In the genomic region with DNA sequence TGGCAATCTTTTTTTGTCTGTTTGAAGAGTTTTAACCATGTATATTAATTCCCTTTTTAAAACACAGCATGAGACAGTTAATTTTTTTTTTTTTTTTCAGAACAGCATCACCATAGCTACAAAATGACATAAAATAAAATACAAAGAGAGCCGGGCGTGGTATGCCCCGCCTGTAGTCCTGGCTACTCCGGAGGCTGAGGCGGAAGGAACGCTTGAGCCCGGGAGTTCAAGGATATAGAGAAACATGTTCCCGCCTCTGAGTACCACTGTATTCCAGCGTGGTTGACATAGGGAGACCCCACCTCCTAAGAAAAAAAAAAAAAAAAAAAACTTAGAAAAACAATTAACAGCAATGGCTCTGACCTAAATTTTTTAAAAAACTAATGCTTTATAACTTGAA, we compare ENCODE assay signal across 24 cellular contexts. TPM values are rescaled to one million over a fixed set of nuclear protein-coding genes. Genes with fewer than 3 reads are reported as not detected.
DNase-seq lines count a peak whose midpoint lies in the region; ATAC-seq, FAIRE-seq and TF ChIP-seq lines count a peak whose summit lies in the region.
"Had no signal": no experiment of that assay in that cellular context is flagged by ENCODE, and none has a peak within 500 bp of the region (broad histone marks: within the 10 kb centered on the region; RNA-seq: fewer than 3 reads in every experiment).

No MANE protein-coding gene starts in this region.

- H4K20me1 ChIP-seq in HepG2 (ENCODE audit: insufficient read depth, low read length): no peaks in the 10 kb centered on the region

- no peaks in the 10 kb centered on the region for H3K79me2 ChIP-seq in HepG2 (ENCODE audit: insufficient read depth, low read length)

- no peaks in the 10 kb centered on the region for H3K27me3 ChIP-seq in right lobe of liver
- H3K27me3 ChIP-seq in HepG2 (ENCODE audit: control insufficient read depth in 1 of 2, insufficient read depth in 2 of 2, low read length in 2 of 2): no peaks in the 10 kb centered on the region
- H3K27me3 ChIP-seq in colonic mucosa: no peaks in the 10 kb centered on the region
- no peaks in the 10 kb centered on the region for H3K27me3 ChIP-seq in transverse colon

- H2AFZ ChIP-seq in HepG2 (ENCODE audit: low read length): no peak overlapping the region

- TF ChIP-seq POLR2A in right lobe of liver (IDR thresholded peaks at IDR 0.05) (no peak), HepG2 (IDR thresholded peaks at IDR 0.05; ENCODE audit: insufficient read depth in 1 of 2, low read depth in 2 of 2, low read length in 2 of 2) (no peak), transverse colon (IDR thresholded peaks at IDR 0.05) (no peak)

- no peak for FAIRE-seq in HepG2 (lab: Jason Lieb, UNC)
- FAIRE-seq: A204.1, GM12892 had no signal

- no peak overlapping the region for H3K4me3 ChIP-seq in right lobe of liver
- H3K4me3 ChIP-seq in HepG2 (replicated peaks in 1 of 3; ENCODE audit: insufficient read depth in 1 of 3, low read depth in 2 of 3, low read length in 3 of 3): no peak overlapping the region
- no peak overlapping the region for H3K4me3 ChIP-seq in colonic mucosa
- H3K4me3 ChIP-seq in transverse colon: no peak overlapping the region

- intact Hi-C loops in right lobe of liver (cut with DNase I) (no loop called here), HepG2 (cut with micrococcal nuclease; ENCODE audit: unreplicated experiment) (no loop called here), colonic mucosa (cut with DNase I) (no loop called here), sciatic nerve (cut with DNase I) (no loop called here), transverse colon (cut with DNase I; ENCODE audit: low total_unique reads) (no loop called here)

- H3K4me1 ChIP-seq in right lobe of liver: no peaks in the 10 kb centered on the region
- H3K4me1 ChIP-seq in HepG2 (ENCODE audit: insufficient read depth, low read length): no peaks in the 10 kb centered on the region
- peaks cover 4% of the 10 kb centered on the region for H3K4me1 ChIP-seq in colonic mucosa
- H3K4me1 ChIP-seq in transverse colon: peaks cover 4 to 26% (median 14%) of the 10 kb centered on the region in 4 donors
- H3K4me1 ChIP-seq: BE2C had no signal

- in situ Hi-C loops in HepG2 (cut with HindIII; ENCODE audit: extremely low pct_ligation_motif_present, low pct_unique_long_range_greater_than_20kb): no loop called here
- in situ Hi-C loops in transverse colon (cut with MboI; ENCODE audit: low pct_ligation_motif_present in 1 of 4, low pct_unique_long_range_greater_than_20kb in 1 of 4, low sequenced_read_pairs in 3 of 4): no loop called here

- no peak for TF ChIP-seq EP300 in HepG2 (IDR thresholded peaks at IDR 0.05; ENCODE audit: low read depth in 2 of 2, low read length in 2 of 2)
- TF ChIP-seq EP300 in HepG2 (CRISPR knock-in tag; IDR thresholded peaks at IDR 0.05; ENCODE audit: borderline replicate concordance): no peak
- TF ChIP-seq EP300 in transverse colon (IDR thresholded peaks at IDR 0.05; ENCODE audit: low read depth): no peak

- CTCF ChIA-PET in HepG2 (lab: Yijun Ruan, JAX; ENCODE audit: low intra/inter-chr PET ratio, low total read pairs): no interaction called here

- TF ChIP-seq CTCF in right lobe of liver (IDR thresholded peaks at IDR 0.05) (no peak), HepG2 (CRISPR knock-in tag; IDR thresholded peaks at IDR 0.05) (no peak), colonic mucosa (IDR thresholded peaks at IDR 0.05) (no peak), transverse colon (IDR thresholded peaks at IDR 0.05) (no peak)

- no peak overlapping the region for H3K4me2 ChIP-seq in HepG2 (ENCODE audit: low read depth, low read length)

- H3K9ac ChIP-seq in HepG2 (ENCODE audit: insufficient read depth, low read depth, low read length) (no peak overlapping the region), colonic mucosa (ENCODE audit: low read depth in 2 of 2, low read length in 2 of 2) (no peak overlapping the region)

- H3K9me3 ChIP-seq in right lobe of liver: no peaks in the 10 kb centered on the region
- H3K9me3 ChIP-seq in HepG2 (ENCODE audit: low read length): no peaks in the 10 kb centered on the region
- H3K9me3 ChIP-seq in colonic mucosa: no peaks in the 10 kb centered on the region
- no peaks in the 10 kb centered on the region for H3K9me3 ChIP-seq in transverse colon
- H3K9me3 ChIP-seq: BE2C had no signal

- H3K36me3 ChIP-seq in right lobe of liver (no peaks in the 10 kb centered on the region), HepG2 (replicated peaks in 1 of 2; ENCODE audit: control insufficient read depth in 1 of 2, insufficient read depth in 2 of 2, low read length in 2 of 2) (no peaks in the 10 kb centered on the region), colonic mucosa (no peaks in the 10 kb centered on the region), transverse colon (no peaks in the 10 kb centered on the region)
- H3K36me3 ChIP-seq: BE2C had no signal

- WGBS in right lobe of liver (ENCODE audit: insufficient coverage, low coverage, low lambda C conversion rate, missing lambda C conversion rate): 61% methylated on average over 9 of the region's 9 CpGs
- 27% methylated on average over 9 of the region's 9 CpGs for WGBS in HepG2 (ENCODE audit: low lambda C conversion rate)
- WGBS in transverse colon (ENCODE audit: low coverage in 1 of 2), 2 donors: 47 to 65% methylated on average over 6 to 9 of the region's 9 CpGs

- ATAC-seq in right lobe of liver: peak in 3 of 4 donors; percentile 33 to 64 (median 44)
- ATAC-seq in HepG2: no peak
- no peak for ATAC-seq in sciatic nerve
- ATAC-seq: HCT116 had no signal

- DNase-seq in right lobe of liver (no peak), HepG2 (ENCODE audit: low spot score) (no peak), colonic mucosa (peak; percentile 77), sciatic nerve (ENCODE audit: low spot score) (peak; percentile 9), transverse colon (peak; percentile 76), NCI-H2107 (lab: John Stamatoyannopoulos, UW) (no peak), DMS153 (lab: John Stamatoyannopoulos, UW) (no peak), SKM-1 treated with dmso at 0.1 percent for 144 hours (lab: John Stamatoyannopoulos, UW; ENCODE audit: unreplicated experiment) (no peak)
- DNase-seq: ACHN; BE2C; C1 segment of cervical spinal cord; CD4-positive, CD25-positive, alpha-beta regulatory T cell; CD8-positive, alpha-beta memory T cell; COR-L47; DMS79; GDM1; GOT3; H7; HFFc6; IMR-90 had no signal

- H3K27ac ChIP-seq in right lobe of liver: no peak overlapping the region
- H3K27ac ChIP-seq in HepG2 (ENCODE audit: extremely low read length, insufficient read depth, low read length): no peak overlapping the region
- H3K27ac ChIP-seq in colonic mucosa: no peak overlapping the region
- H3K27ac ChIP-seq in transverse colon: peak overlapping the region in 2 of 4 donors; percentile 44 to 57
- H3K27ac ChIP-seq: HL-60 had no signal

- TF ChIP-seq RAD21 in HepG2 (CRISPR knock-in tag; IDR thresholded peaks at IDR 0.05): no peak

- BruUV-seq in HepG2 (replicated peaks; lab: Mats Ljungman, UMichigan): no TSS peak

- POLR2A ChIA-PET in HepG2 (lab: Yijun Ruan, JAX): no interaction called here

RNA-seq across cellular contexts. Expression of a gene that starts 10.0 kb away (rescaled TPM):
- total RNA-seq in right lobe of liver: 100 to 1,000 TPM in 4 of 6 experiments, 10 to 100 TPM in 2; 82.7 to 121 (median 106) TPM
- 13.6 and 24.2 TPM in 2 replicates for total RNA-seq in HepG2 (2016; rRNA removed; fragmentation: Illumina TruSeq; extraction: Trizol)
- 3.7 and 4.3 TPM in 2 replicates for total RNA-seq in HepG2 (2016; cell fraction: cytosol; rRNA removed; fragmentation: Illumina TruSeq; extraction: Trizol; ENCODE audit: low read depth)
- total RNA-seq in HepG2 (2016; cell fraction: insoluble cytoplasmic fraction; rRNA removed; fragmentation: Illumina TruSeq; extraction: Trizol): 10.6 and 24.2 TPM in 2 replicates
- 5.3 and 5.7 TPM in 2 replicates for total RNA-seq in HepG2 (2016; cell fraction: membrane; rRNA removed; fragmentation: Illumina TruSeq; extraction: Trizol)
- 32.3 TPM in 2 replicates for total RNA-seq in HepG2 (2016; cell fraction: nucleus; rRNA removed; fragmentation: Illumina TruSeq; extraction: Trizol)
- polyA plus RNA-seq in HepG2 (2011; rRNA removed): 25.7 and 29.8 TPM in 2 replicates
- polyA plus RNA-seq in HepG2 (2011; cell fraction: cytosol; rRNA removed): 12.7 and 15.7 TPM in 2 replicates
- polyA plus RNA-seq in HepG2 (2011; cell fraction: nucleus; rRNA removed): 46.8 and 48.9 TPM in 2 replicates
- polyA plus RNA-seq in HepG2 (2012): 33.3 and 35.1 TPM in 2 replicates
- polyA plus RNA-seq in HepG2 (2016; cell fraction: cytosol; fragmentation: Illumina TruSeq; extraction: Trizol; ENCODE audit: low read depth): 0.49 and 0.50 TPM in 2 replicates
- polyA plus RNA-seq in HepG2 (2016; cell fraction: insoluble cytoplasmic fraction; fragmentation: Illumina TruSeq; extraction: Trizol; ENCODE audit: low read depth): 5.1 and 6.7 TPM in 2 replicates
- 1.0 and 1.2 TPM in 2 replicates for polyA plus RNA-seq in HepG2 (2016; cell fraction: membrane; fragmentation: Illumina TruSeq; extraction: Trizol; ENCODE audit: low read depth)
- polyA plus RNA-seq in HepG2 (2016; cell fraction: nucleus; fragmentation: Illumina TruSeq; extraction: Trizol; ENCODE audit: insufficient read depth, low read depth): 27.7 and 30.4 TPM in 2 replicates
- 33.9 and 244 TPM in 2 replicates for polyA minus RNA-seq in HepG2 (2011; rRNA and poly(A)+ RNA removed; ENCODE audit: low replicate concordance)
- polyA minus RNA-seq in HepG2 (2011; cell fraction: cytosol; rRNA and poly(A)+ RNA removed): 55.0 and 72.8 TPM in 2 replicates
- 105 and 154 TPM in 2 replicates for polyA minus RNA-seq in HepG2 (2011; cell fraction: nucleus; rRNA and poly(A)+ RNA removed)
- 10 to 100 TPM; 58.7 to 62.2 TPM for total RNA-seq in colonic mucosa
- total RNA-seq in sciatic nerve: 62.6 TPM
- total RNA-seq in transverse colon: 100 to 1,000 TPM; 134 to 252 (median 164) TPM
- polyA plus RNA-seq: CD8-positive, alpha-beta memory T cell had no signal

RNA-seq across cellular contexts. Expression of a gene that starts 44.5 kb away (rescaled TPM):
- total RNA-seq in right lobe of liver: 10 to 100 TPM; 15.1 to 19.2 (median 17.7) TPM
- total RNA-seq in HepG2 (2016; rRNA removed; fragmentation: Illumina TruSeq; extraction: Trizol): 14.5 and 17.5 TPM in 2 replicates
- 1.7 and 1.8 TPM in 2 replicates for total RNA-seq in HepG2 (2016; cell fraction: cytosol; rRNA removed; fragmentation: Illumina TruSeq; extraction: Trizol; ENCODE audit: low read depth)
- total RNA-seq in HepG2 (2016; cell fraction: insoluble cytoplasmic fraction; rRNA removed; fragmentation: Illumina TruSeq; extraction: Trizol): 13.1 and 19.3 TPM in 2 replicates
- 4.9 and 5.2 TPM in 2 replicates for total RNA-seq in HepG2 (2016; cell fraction: membrane; rRNA removed; fragmentation: Illumina TruSeq; extraction: Trizol)
- total RNA-seq in HepG2 (2016; cell fraction: nucleus; rRNA removed; fragmentation: Illumina TruSeq; extraction: Trizol): 11.5 and 13.9 TPM in 2 replicates
- 4.2 and 7.2 TPM in 2 replicates for polyA plus RNA-seq in HepG2 (2011; rRNA removed)
- 5.5 and 6.5 TPM in 2 replicates for polyA plus RNA-seq in HepG2 (2011; cell fraction: cytosol; rRNA removed)
- polyA plus RNA-seq in HepG2 (2011; cell fraction: nucleus; rRNA removed): 13.2 and 16.3 TPM in 2 replicates
- 10.7 and 11.4 TPM in 2 replicates for polyA plus RNA-seq in HepG2 (2012)
- polyA plus RNA-seq in HepG2 (2016; cell fraction: cytosol; fragmentation: Illumina TruSeq; extraction: Trizol; ENCODE audit: low read depth): 0.86 and 0.89 TPM in 2 replicates
- 8.2 and 11.6 TPM in 2 replicates for polyA plus RNA-seq in HepG2 (2016; cell fraction: insoluble cytoplasmic fraction; fragmentation: Illumina TruSeq; extraction: Trizol; ENCODE audit: low read depth)
- 2.0 and 2.3 TPM in 2 replicates for polyA plus RNA-seq in HepG2 (2016; cell fraction: membrane; fragmentation: Illumina TruSeq; extraction: Trizol; ENCODE audit: low read depth)
- polyA plus RNA-seq in HepG2 (2016; cell fraction: nucleus; fragmentation: Illumina TruSeq; extraction: Trizol; ENCODE audit: insufficient read depth, low read depth): 13.8 and 16.4 TPM in 2 replicates
- 7.5 and 13.6 TPM in 2 replicates for polyA minus RNA-seq in HepG2 (2011; rRNA and poly(A)+ RNA removed; ENCODE audit: low replicate concordance)
- 6.7 and 11.8 TPM in 2 replicates for polyA minus RNA-seq in HepG2 (2011; cell fraction: cytosol; rRNA and poly(A)+ RNA removed)
- 10.2 and 11.5 TPM in 2 replicates for polyA minus RNA-seq in HepG2 (2011; cell fraction: nucleus; rRNA and poly(A)+ RNA removed)
- total RNA-seq in colonic mucosa: 100 to 1,000 TPM in 1 of 2 donors, 10 to 100 TPM in 1; 89.9 to 144 TPM
- 25.7 TPM for total RNA-seq in sciatic nerve
- 100 to 1,000 TPM in 1 of 4 donors, 10 to 100 TPM in 3; 32.0 to 162 (median 92.8) TPM for total RNA-seq in transverse colon

Comparison
In these comparisons a context has a peak if more than half of its experiments do, and no peak if none do; other contexts are left out.
1. ATAC-seq: peak in right lobe of liver (3 of 4); none in HepG2 (single experiment) and sciatic nerve (single experiment).
2. DNase-seq: peak in colonic mucosa (single experiment), sciatic nerve (single experiment) and transverse colon (single experiment); none in right lobe of liver (0 of 3), HepG2 (single experiment), NCI-H2107 (single experiment), DMS153 (single experiment) and SKM-1 treated with dmso at 0.1 percent for 144 hours (single experiment).